13 cellular contexts compared by ENCODE assay signal in the genomic region with DNA sequence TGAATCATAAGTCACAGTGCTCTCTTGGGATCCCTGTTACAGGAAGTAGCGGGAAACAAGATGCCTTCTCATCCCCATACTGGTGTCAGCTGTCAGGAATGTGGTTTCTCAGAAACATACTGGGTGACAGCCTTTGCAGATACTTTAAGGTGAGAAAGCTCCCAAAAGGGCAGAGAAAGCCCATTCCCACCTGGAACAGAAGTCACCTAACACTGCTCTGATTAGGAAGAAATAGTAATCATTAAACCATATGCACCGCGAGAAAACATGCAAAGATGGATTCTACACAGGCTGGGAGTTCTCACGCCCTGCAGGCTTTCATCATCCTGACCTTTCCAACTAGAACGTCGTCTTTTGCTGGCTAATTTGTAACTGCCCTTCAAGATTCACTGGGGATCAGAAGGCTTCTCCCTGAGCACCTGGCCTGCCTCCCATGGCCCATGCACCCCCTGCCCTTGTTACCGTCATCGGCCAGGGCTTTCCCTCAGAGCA. TPM values are rescaled to one million over a fixed set of nuclear protein-coding genes. Genes with fewer than 3 reads are reported as not detected.
DNase-seq lines count a peak whose midpoint lies in the region; ATAC-seq, FAIRE-seq and TF ChIP-seq lines count a peak whose summit lies in the region.
"Had no signal": no experiment of that assay in that cellular context is flagged by ENCODE, and none has a peak within 500 bp of the region (broad histone marks: within the 10 kb centered on the region; RNA-seq: fewer than 3 reads in every experiment).

No MANE protein-coding gene starts in this region.

- peaks cover 65% of the 10 kb centered on the region for H3K4me1 ChIP-seq in body of pancreas

- H3K4me1 Mint-ChIP-seq in type B pancreatic cell (ENCODE audit: unreplicated experiment), result peaks cover 27% of the 10 kb centered on the region

- no peaks in the 10 kb centered on the region for H3K36me3 ChIP-seq in body of pancreas (replicated peaks in 1 of 2; ENCODE audit: insufficient read depth in 1 of 2, low read depth in 2 of 2)
- H3K36me3 ChIP-seq: MG63 had no signal

- intact Hi-C loops in body of pancreas (cut with DNase I) (no loop called here), Right ventricle myocardium inferior (cut with DNase I) (no loop called here)

- no peak for TF ChIP-seq CTCF in body of pancreas (IDR thresholded peaks at IDR 0.05)
- TF ChIP-seq CTCF in type B pancreatic cell (conservative IDR thresholded peaks at IDR 0.05), result no peak

- TF ChIP-seq POLR2A in H54 (IDR thresholded peaks at IDR 0.05; ENCODE audit: low read depth, low read length), result no peak
- TF ChIP-seq POLR2A in body of pancreas (IDR thresholded peaks at IDR 0.05), result no peak

- DNase-seq in H54 (ENCODE audit: insufficient read length, low spot score) (peak; percentile 8), body of pancreas (peak; percentile 75 to 89 (median 83)), iris pigment epithelial cell (ENCODE audit: low read depth) (peak; percentile 87), type B pancreatic cell (ENCODE audit: extremely low spot score, unreplicated experiment) (no peak), Right ventricle myocardium inferior (ENCODE audit: missing footprints) (no peak), NCI-H345 (lab: John Stamatoyannopoulos, UW) (no peak), GF-D8 (lab: John Stamatoyannopoulos, UW) (no peak)
- DNase-seq: activated CD4-positive, alpha-beta T cell treated with anti-CD3 and anti-CD28 coated beads, Interleukin-2, amount 50 U/mL, for 1 hour; activated gamma-delta T cell treated with Interleukin-2 at 50 U/mL for 16 hours; dermis blood vessel endothelial cell; MG63; NCI-H446 treated with DMSO at 0.1 percent for 48 hours; occipital lobe had no signal

- H3K9me3 Mint-ChIP-seq in type B pancreatic cell, result peaks cover 5% of the 10 kb centered on the region

- H3K4me3 ChIP-seq in body of pancreas, result no peak overlapping the region
- H3K4me3 ChIP-seq: MG63 had no signal

- H3K36me3 Mint-ChIP-seq in type B pancreatic cell, result no peaks in the 10 kb centered on the region

- 25 to 35% methylated on average over 8 of the region's 8 CpGs for WGBS in body of pancreas, 2 donors

- ATAC-seq in body of pancreas (peak; percentile 81), Right ventricle myocardium inferior (no peak)

- no peak for FAIRE-seq in H54 (lab: Jason Lieb, UNC)

- H3K9me3 ChIP-seq in body of pancreas, result no peaks in the 10 kb centered on the region
- H3K9me3 ChIP-seq: MG63 had no signal

- peak overlapping the region; percentile 88 for H3K27ac Mint-ChIP-seq in type B pancreatic cell

- no peaks in the 10 kb centered on the region for H3K27me3 Mint-ChIP-seq in type B pancreatic cell

- H3K27me3 ChIP-seq in body of pancreas, result no peaks in the 10 kb centered on the region
- H3K27me3 ChIP-seq: MG63 had no signal

- H3K4me3 Mint-ChIP-seq in type B pancreatic cell, result peak overlapping the region; percentile 21

- H3K27ac ChIP-seq in body of pancreas, result peak overlapping the region; percentile 70 to 86 (median 78)

RNA-seq across cellular contexts. Expression of a gene that starts 46.2 kb away (rescaled TPM):
- 10 to 100 TPM; 17.8 to 32.9 TPM for total RNA-seq in body of pancreas
- total RNA-seq in type B pancreatic cell (ENCODE audit: low replicate concordance), result 19.5 and 33.9 TPM in 2 replicates
- 6.5 TPM for total RNA-seq in Right ventricle myocardium inferior

Comparison
In these comparisons a context has a peak if more than half of its experiments do, and no peak if none do; other contexts are left out.
1. DNase-seq: peak in H54 (single experiment), body of pancreas (4 of 4) and iris pigment epithelial cell (single experiment); none in type B pancreatic cell (single experiment), Right ventricle myocardium inferior (single experiment), NCI-H345 (single experiment) and GF-D8 (single experiment).